ENCODE assay signal across 10 cellular contexts in genomic region chr2:23286765-23287155, GRCh38.
DNase-seq lines count a peak whose midpoint lies in the region; ATAC-seq and TF ChIP-seq lines count a peak whose summit lies in the region.
"Had no signal": no experiment of that assay in that cellular context is flagged by ENCODE, and none has a peak within 500 bp of the region (broad histone marks: within the 10 kb centered on the region; RNA-seq: fewer than 3 reads in every experiment).

No MANE protein-coding gene starts in this region.

- H3K9me3 ChIP-seq in MG63 (peaks cover 5% of the 10 kb centered on the region; the same call in 1 of the 2 replicates), mucosa of descending colon (no peaks in the 10 kb centered on the region), transverse colon (no peaks in the 10 kb centered on the region)

- H3K36me3 ChIP-seq in MG63 (no peaks in the 10 kb centered on the region), mucosa of descending colon (ENCODE audit: low read depth) (no peaks in the 10 kb centered on the region), transverse colon (no peaks in the 10 kb centered on the region)

- intact Hi-C loops in mucosa of descending colon (cut with DNase I, micrococcal nuclease): no loop called here
- intact Hi-C loops in transverse colon (cut with DNase I; ENCODE audit: low total_unique reads): no loop called here

- WGBS in transverse colon (ENCODE audit: low coverage in 1 of 2), 2 donors: 50 to 80% methylated on average over 1 to 3 of the region's 3 CpGs

- H3K27me3 ChIP-seq in MG63 (no peaks in the 10 kb centered on the region), transverse colon (no peaks in the 10 kb centered on the region)

- ATAC-seq in mucosa of descending colon (peak; percentile 52), HG02973 (IDR thresholded peaks at IDR 0.05; ENCODE audit: unreplicated experiment) (no peak)

- DNase-seq in MG63 (peak; percentile 86), fibroblast of gingiva (ENCODE audit: low read depth) (peak; percentile 66), mucosa of descending colon (peak in 2 of 3 donors; percentile 25 to 36), transverse colon (peak; percentile 26), NCI-H2171 treated with DMSO at 0.1 percent for 48 hours (lab: John Stamatoyannopoulos, UW) (no peak), DMS53 treated with DMSO at 0.1 percent for 48 hours (lab: John Stamatoyannopoulos, UW; ENCODE audit: unreplicated experiment) (no peak)
- no peak for DNase-seq in activated CD4-positive, alpha-beta T cell treated with anti-CD3 and anti-CD28 coated beads for 1 hour
- DNase-seq: activated naive CD4-positive, alpha-beta T cell; NCI-H510A had no signal

- in situ Hi-C loops in transverse colon (cut with MboI; ENCODE audit: low pct_ligation_motif_present in 1 of 4, low pct_unique_long_range_greater_than_20kb in 1 of 4, low sequenced_read_pairs in 3 of 4): no loop called here

- TF ChIP-seq EP300 in transverse colon (IDR thresholded peaks at IDR 0.05; ENCODE audit: low read depth): no peak

- TF ChIP-seq POLR2A in transverse colon (IDR thresholded peaks at IDR 0.05): no peak

- H3K27ac ChIP-seq in transverse colon: peak overlapping the region; percentile 60 to 80 (median 78)

- TF ChIP-seq CTCF in mucosa of descending colon (IDR thresholded peaks at IDR 0.05) (no peak), transverse colon (IDR thresholded peaks at IDR 0.05) (no peak)

- H3K4me3 ChIP-seq in MG63 (no peak overlapping the region), mucosa of descending colon (no peak overlapping the region), transverse colon (no peak overlapping the region)

- no peaks in the 10 kb centered on the region for H3K4me1 ChIP-seq in mucosa of descending colon (ENCODE audit: low read depth)
- peaks cover 0 to 13% (median 7%) of the 10 kb centered on the region in 4 donors for H3K4me1 ChIP-seq in transverse colon

Comparison
In these comparisons a context has a peak if more than half of its experiments do, and no peak if none do; other contexts are left out.
1. DNase-seq: peak in MG63 (single experiment), fibroblast of gingiva (single experiment), mucosa of descending colon (2 of 3) and transverse colon (single experiment); none in activated CD4-positive, alpha-beta T cell treated with anti-CD3 and anti-CD28 coated beads for 1 hour (single experiment), NCI-H2171 treated with DMSO at 0.1 percent for 48 hours (single experiment) and DMS53 treated with DMSO at 0.1 percent for 48 hours (single experiment).